Comparison of ENCODE assay signal across 1 cellular context in genomic region chr9:69035438-69036316, GRCh38.
A peak's percentile ranks its signal among the peaks of the same experiment; 100 is the strongest.
TF ChIP-seq lines count a peak whose summit lies in the region.

Gene FXN, plus strand, starts transcription at chr9:69035752. Its CDS starts 31 bp downstream, at chr9:69035783.

TF ChIP-seq in A549, 52 proteins besides CTCF, POLR2A, EP300 and RAD21 (continued from another document):
- TF ChIP-seq E2F6 (IDR thresholded peaks at IDR 0.05; ENCODE audit: borderline replicate concordance, low read depth) (peak; percentile 57; the same call in 1 of the 2 replicates), FOSL2 (IDR thresholded peaks at IDR 0.05) (no peak), FOSL2 (CRISPR knock-in tag; IDR thresholded peaks at IDR 0.05) (no peak), CBX8 (IDR thresholded peaks at IDR 0.05) (no peak), KDM1A (IDR thresholded peaks at IDR 0.05; ENCODE audit: low read depth) (peak; percentile 100), RNF2 (IDR thresholded peaks at IDR 0.05; ENCODE audit: borderline replicate concordance, low read depth) (no peak), ZNF302 (CRISPR knock-in tag; IDR thresholded peaks at IDR 0.05) (no peak), RFX5 (IDR thresholded peaks at IDR 0.05) (no peak), MYC (IDR thresholded peaks at IDR 0.05; ENCODE audit: borderline replicate concordance, low read length) (no peak; the same call in 1 of the 2 replicates), ELK1 (IDR thresholded peaks at IDR 0.05; ENCODE audit: low read depth, low read length) (no peak), ATOH8 (CRISPR knock-in tag; IDR thresholded peaks at IDR 0.05; ENCODE audit: low read depth) (no peak), PBX3 (IDR thresholded peaks at IDR 0.05) (no peak), BHLHE40 (IDR thresholded peaks at IDR 0.05; ENCODE audit: low read depth, low read length) (no peak), HOXA7 (CRISPR knock-in tag; IDR thresholded peaks at IDR 0.05) (no peak), CHD2 (IDR thresholded peaks at IDR 0.05; ENCODE audit: low read length, partially characterized antibody) (no peak), MAFK (IDR thresholded peaks at IDR 0.05; ENCODE audit: partially characterized antibody) (no peak), ESRRA (IDR thresholded peaks at IDR 0.05; ENCODE audit: borderline replicate concordance, low read length) (0 out of 2 replicates have a peak, but pooled peaks have one; percentile 35), SREBF2 (IDR thresholded peaks at IDR 0.05) (no peak), KDM5A (IDR thresholded peaks at IDR 0.05) (no peak), USF2 (IDR thresholded peaks at IDR 0.05) (no peak), TFCP2L1 (CRISPR knock-in tag; IDR thresholded peaks at IDR 0.05) (no peak), NFE2L2 (conservative IDR thresholded peaks at IDR 0.05; ENCODE audit: low read length) (no peak), NR3C1 (IDR thresholded peaks at IDR 0.05) (no peak), EHMT2 (IDR thresholded peaks at IDR 0.05; ENCODE audit: low read depth) (no peak), CHD4 (IDR thresholded peaks at IDR 0.05; ENCODE audit: borderline replicate concordance) (peak; percentile 99), HOXB5 (CRISPR knock-in tag; IDR thresholded peaks at IDR 0.05) (0 out of 2 replicates have a peak, but pooled peaks have one; percentile 49), SMC3 (IDR thresholded peaks at IDR 0.05) (peak; percentile 68), POLR2AphosphoS2 (conservative IDR thresholded peaks at IDR 0.05; ENCODE audit: low read length) (no peak), JUN (IDR thresholded peaks at IDR 0.05) (peak in 1 of 2 experiments; percentile 82; a peak in 2 of 5 replicates), EHF (CRISPR knock-in tag; IDR thresholded peaks at IDR 0.05) (no peak), CEBPB (IDR thresholded peaks at IDR 0.05) (no peak), FOXS1 (CRISPR knock-in tag; IDR thresholded peaks at IDR 0.05) (no peak), MAX (IDR thresholded peaks at IDR 0.05) (peak; percentile 90)
TF ChIP-seq in A549: peak in this region for 13.
